In genomic region chr6:30238178-30238795, GRCh38 we compare ENCODE assay signal across 9 cellular contexts. TPM values are rescaled to one million over a fixed set of nuclear protein-coding genes. Genes with fewer than 3 reads are reported as not detected.
DNase-seq lines count a peak whose midpoint lies in the region; ATAC-seq, FAIRE-seq and TF ChIP-seq lines count a peak whose summit lies in the region.
"Had no signal": no experiment of that assay in that cellular context is flagged by ENCODE, and none has a peak within 500 bp of the region (broad histone marks: within the 10 kb centered on the region; RNA-seq: fewer than 3 reads in every experiment).

No MANE protein-coding gene starts in this region.

- TF ChIP-seq EP300 in HepG2 (IDR thresholded peaks at IDR 0.05; ENCODE audit: low read depth in 2 of 2, low read length in 2 of 2) (no peak), HepG2 (CRISPR knock-in tag; IDR thresholded peaks at IDR 0.05; ENCODE audit: borderline replicate concordance) (no peak)

- H3K4me1 Mint-ChIP-seq in CD8-positive, alpha-beta memory T cell = no peaks in the 10 kb centered on the region
- H3K4me1 Mint-ChIP-seq in endothelial cell (ENCODE audit: unreplicated experiment) = no peaks in the 10 kb centered on the region

- POLR2A ChIA-PET in CD8-positive, alpha-beta memory T cell (lab: Charles Lee) = interaction anchor here (0.6 kb wide), 1 partner anchor 439 kb away, joined by 4 read pairs; no protein-coding TSS in a partner anchor
- POLR2A ChIA-PET in HepG2 (lab: Yijun Ruan, JAX) = interaction anchor here (1.0 to 1.2 kb wide), 3 partner anchors 21 to 159 kb away, joined by 3 read pairs; partner anchors contain the start of gene TRIM26

- CTCF ChIA-PET in CD8-positive, alpha-beta memory T cell (lab: Charles Lee) = interaction anchor here (0.7 to 2.9 kb wide), 7 partner anchors 11 to 175 kb away, joined by 3 to 15 read pairs (median 4); partner anchors contain the start of gene TRIM39
- CTCF ChIA-PET in HepG2 (lab: Yijun Ruan, JAX; ENCODE audit: low intra/inter-chr PET ratio, low total read pairs) = interaction anchor here (2.1 kb wide), 1 partner anchor 158 kb away, joined by 15 read pairs; no protein-coding TSS in a partner anchor

- in situ Hi-C loops in GM23248 (cut with MboI) = no loop called here
- in situ Hi-C loops in HepG2 (cut with HindIII; ENCODE audit: extremely low pct_ligation_motif_present, low pct_unique_long_range_greater_than_20kb) = loop anchor here (5.0 kb wide), 1 partner anchor 159 kb away; no protein-coding TSS in a partner anchor

- no peak overlapping the region for H3K4me3 ChIP-seq in CD8-positive, alpha-beta memory T cell (ENCODE audit: low read length)
- H3K4me3 ChIP-seq in GM23248 (no peak overlapping the region), WI38 (ENCODE audit: low read depth, low read length) (no peak overlapping the region), HepG2 (replicated peaks in 1 of 3; ENCODE audit: insufficient read depth in 1 of 3, low read depth in 2 of 3, low read length in 3 of 3) (no peak overlapping the region)

- no peaks in the 10 kb centered on the region for H3K9me3 Mint-ChIP-seq in CD8-positive, alpha-beta memory T cell
- H3K9me3 Mint-ChIP-seq in endothelial cell (ENCODE audit: unreplicated experiment) = no peaks in the 10 kb centered on the region
- H3K9me3 Mint-ChIP-seq: dendritic cell treated with granulocyte-macrophage colony-stimulating factor and Interleukin-4, amounts not matched to agents 40 ng/mL and 50 ng/mL, for 4 days had no signal

- no peak overlapping the region for H2AFZ ChIP-seq in GM23248
- no peak overlapping the region for H2AFZ ChIP-seq in HepG2 (ENCODE audit: low read length)

- H3F3A ChIP-seq in GM23248 (ENCODE audit: insufficient read depth) = no peaks in the 10 kb centered on the region

- H4K20me1 ChIP-seq in GM23248 (ENCODE audit: insufficient read depth) (no peaks in the 10 kb centered on the region), HepG2 (ENCODE audit: insufficient read depth, low read length) (no peaks in the 10 kb centered on the region)

- H3K27me3 Mint-ChIP-seq in CD8-positive, alpha-beta memory T cell = peaks cover 5 to 33% of the 10 kb centered on the region in 2 donors
- no peaks in the 10 kb centered on the region for H3K27me3 Mint-ChIP-seq in endothelial cell (ENCODE audit: unreplicated experiment)

- H3K79me2 ChIP-seq in GM23248 (ENCODE audit: insufficient read depth) (no peaks in the 10 kb centered on the region), HepG2 (ENCODE audit: insufficient read depth, low read length) (no peaks in the 10 kb centered on the region)

- H3K4me1 ChIP-seq in CD8-positive, alpha-beta memory T cell (ENCODE audit: insufficient read depth, low read length) = no peaks in the 10 kb centered on the region
- H3K4me1 ChIP-seq in GM23248 (ENCODE audit: insufficient read depth) (no peaks in the 10 kb centered on the region), HepG2 (ENCODE audit: insufficient read depth, low read length) (no peaks in the 10 kb centered on the region)

- FAIRE-seq in HepG2 (lab: Jason Lieb, UNC) = peak; percentile 94

- H3K9me3 ChIP-seq in CD8-positive, alpha-beta memory T cell (ENCODE audit: low read length) = no peaks in the 10 kb centered on the region
- H3K9me3 ChIP-seq in GM23248 (ENCODE audit: low read depth) = no peaks in the 10 kb centered on the region
- H3K9me3 ChIP-seq in HepG2 (ENCODE audit: low read length) = no peaks in the 10 kb centered on the region

- no peaks in the 10 kb centered on the region for H3K36me3 ChIP-seq in CD8-positive, alpha-beta memory T cell (ENCODE audit: insufficient read depth, low read length)
- H3K36me3 ChIP-seq in GM23248 (ENCODE audit: low read depth) = no peaks in the 10 kb centered on the region
- H3K36me3 ChIP-seq in HepG2 (replicated peaks in 1 of 2; ENCODE audit: control insufficient read depth in 1 of 2, insufficient read depth in 2 of 2, low read length in 2 of 2) = no peaks in the 10 kb centered on the region

- WGBS in GM23248 (ENCODE audit: low coverage in 1 of 2, low lambda C conversion rate in 2 of 2, missing lambda C conversion rate in 2 of 2), 2 experiments = 32 to 42% methylated on average over 6 of the region's 6 CpGs
- WGBS in HepG2 (ENCODE audit: low lambda C conversion rate) = 5% methylated on average over 6 of the region's 6 CpGs

- intact Hi-C loops in HepG2 (cut with micrococcal nuclease; ENCODE audit: unreplicated experiment) = loop anchor here (1.0 to 10.0 kb wide), 3 partner anchors 87 to 159 kb away; partner anchors contain the start of gene TRIM39

- BruUV-seq in HepG2 (replicated peaks; lab: Mats Ljungman, UMichigan) = no TSS peak

- TF ChIP-seq CTCF in WI38 (IDR thresholded peaks at IDR 0.05; ENCODE audit: low read depth, low read length) (peak; percentile 37), HepG2 (CRISPR knock-in tag; IDR thresholded peaks at IDR 0.05) (peak; percentile 86), endothelial cell (IDR thresholded peaks at IDR 0.05; ENCODE audit: unreplicated experiment) (no peak)

- H3K9me2 ChIP-seq in GM23248 (ENCODE audit: insufficient read depth) = no peaks in the 10 kb centered on the region

- H3K36me3 Mint-ChIP-seq in CD8-positive, alpha-beta memory T cell = no peaks in the 10 kb centered on the region
- H3K36me3 Mint-ChIP-seq in endothelial cell (ENCODE audit: low read depth, unreplicated experiment) = no peaks in the 10 kb centered on the region

- H3K27ac ChIP-seq in CD8-positive, alpha-beta memory T cell (ENCODE audit: low read depth, low read length) = no peak overlapping the region
- H3K27ac ChIP-seq in GM23248 (no peak overlapping the region), HepG2 (ENCODE audit: extremely low read length, insufficient read depth, low read length) (no peak overlapping the region)

- H3K4me3 Mint-ChIP-seq in CD8-positive, alpha-beta memory T cell = no peak overlapping the region
- H3K4me3 Mint-ChIP-seq in endothelial cell (ENCODE audit: unreplicated experiment) = no peak overlapping the region
- H3K4me3 Mint-ChIP-seq: dendritic cell treated with granulocyte-macrophage colony-stimulating factor and Interleukin-4, amounts not matched to agents 40 ng/mL and 50 ng/mL, for 4 days had no signal

- no peaks in the 10 kb centered on the region for H3K27me3 ChIP-seq in CD8-positive, alpha-beta memory T cell (ENCODE audit: insufficient read depth, low read length, poor library complexity, severe bottlenecking)
- H3K27me3 ChIP-seq in GM23248 (replicated peaks; ENCODE audit: insufficient read depth) (peaks cover 5% of the 10 kb centered on the region; the same call in 1 of the 2 replicates), HepG2 (ENCODE audit: control insufficient read depth in 1 of 2, insufficient read depth in 2 of 2, low read length in 2 of 2) (peaks cover 1 to 19% of the 10 kb centered on the region in 2 experiments)

- peak in 3 of 5 donors; percentile 25 to 56 (median 34) for DNase-seq in CD8-positive, alpha-beta memory T cell
- DNase-seq in GM23248 (peak; percentile 42), HepG2 (ENCODE audit: low spot score) (peak; percentile 60), endothelial cell (ENCODE audit: low spot score) (no peak), mucosa of gallbladder (ENCODE audit: low spot score) (no peak), NCI-H1417 treated with DMSO at 0.1 percent for 48 hours (lab: John Stamatoyannopoulos, UW) (no peak)

- H3K4me2 ChIP-seq in GM23248 (ENCODE audit: unreplicated experiment) = no peak overlapping the region
- H3K4me2 ChIP-seq in HepG2 (ENCODE audit: low read depth, low read length) = no peak overlapping the region

- H3K9ac ChIP-seq in GM23248 (no peak overlapping the region), HepG2 (ENCODE audit: insufficient read depth, low read depth, low read length) (no peak overlapping the region)

- peak; percentile 77 for TF ChIP-seq RAD21 in HepG2 (CRISPR knock-in tag; IDR thresholded peaks at IDR 0.05)

- ATAC-seq in HepG2 = peak; percentile 93
- no peak for ATAC-seq in HG03469 (IDR thresholded peaks at IDR 0.05; ENCODE audit: unreplicated experiment)

- TF ChIP-seq POLR2A in HepG2 (IDR thresholded peaks at IDR 0.05; ENCODE audit: insufficient read depth in 1 of 2, low read depth in 2 of 2, low read length in 2 of 2) = no peak

- H3K27ac Mint-ChIP-seq in CD8-positive, alpha-beta memory T cell = peak overlapping the region in 1 of 8 donors; percentile 85
- no peak overlapping the region for H3K27ac Mint-ChIP-seq in endothelial cell (ENCODE audit: unreplicated experiment)
- H3K27ac Mint-ChIP-seq: dendritic cell treated with granulocyte-macrophage colony-stimulating factor and Interleukin-4, amounts not matched to agents 40 ng/mL and 50 ng/mL, for 4 days had no signal

TF ChIP-seq in HepG2, 621 proteins besides CTCF, POLR2A, EP300 and RAD21 (continues in another document):
- TF ChIP-seq KLF6 (CRISPR knock-in tag; IDR thresholded peaks at IDR 0.05) (no peak), MED1 (CRISPR knock-in tag; IDR thresholded peaks at IDR 0.05) (no peak)

RNA-seq across cellular contexts. Expression of gene TRIM26, which starts 25.1 kb away (rescaled TPM):
- total RNA-seq in CD8-positive, alpha-beta memory T cell = 100 to 1,000 TPM in 1 of 2 experiments, 10 to 100 TPM in 1; 94.6 to 102 TPM
- 52.9 TPM for polyA plus RNA-seq in CD8-positive, alpha-beta memory T cell
- total RNA-seq in GM23248 (2014; rRNA removed; shearing (Covaris generic)) = 25.0 and 30.7 TPM in 2 replicates
- polyA plus RNA-seq in GM23248 (2016; fragmentation: Nextera tagmentation; extraction: Ambion mirVana) (22.9 and 24.7 TPM in 2 replicates), HepG2 (2011; rRNA removed) (27.1 and 28.1 TPM in 2 replicates)
- total RNA-seq in HepG2 (2016; rRNA removed; fragmentation: Illumina TruSeq; extraction: Trizol) (38.7 and 46.2 TPM in 2 replicates), endothelial cell (ENCODE audit: unreplicated experiment) (27.1 TPM), mucosa of gallbladder (72.4 TPM)
- 9.6 and 10.3 TPM in 2 replicates for total RNA-seq in HepG2 (2016; cell fraction: cytosol; rRNA removed; fragmentation: Illumina TruSeq; extraction: Trizol; ENCODE audit: low read depth)
- 37.1 and 41.8 TPM in 2 replicates for total RNA-seq in HepG2 (2016; cell fraction: insoluble cytoplasmic fraction; rRNA removed; fragmentation: Illumina TruSeq; extraction: Trizol)
- 26.1 and 27.6 TPM in 2 replicates for total RNA-seq in HepG2 (2016; cell fraction: membrane; rRNA removed; fragmentation: Illumina TruSeq; extraction: Trizol)
- 24.8 and 31.3 TPM in 2 replicates for total RNA-seq in HepG2 (2016; cell fraction: nucleus; rRNA removed; fragmentation: Illumina TruSeq; extraction: Trizol)
- 21.8 and 22.0 TPM in 2 replicates for polyA plus RNA-seq in HepG2 (2011; cell fraction: cytosol; rRNA removed)
- polyA plus RNA-seq in HepG2 (2011; cell fraction: nucleus; rRNA removed) = 35.8 and 38.4 TPM in 2 replicates
- polyA plus RNA-seq in HepG2 (2012) = 25.7 and 28.0 TPM in 2 replicates
- 4.6 and 5.3 TPM in 2 replicates for polyA plus RNA-seq in HepG2 (2016; cell fraction: cytosol; fragmentation: Illumina TruSeq; extraction: Trizol; ENCODE audit: low read depth)
- polyA plus RNA-seq in HepG2 (2016; cell fraction: insoluble cytoplasmic fraction; fragmentation: Illumina TruSeq; extraction: Trizol; ENCODE audit: low read depth) = 44.5 and 52.1 TPM in 2 replicates
- 13.3 and 13.6 TPM in 2 replicates for polyA plus RNA-seq in HepG2 (2016; cell fraction: membrane; fragmentation: Illumina TruSeq; extraction: Trizol; ENCODE audit: low read depth)
- polyA plus RNA-seq in HepG2 (2016; cell fraction: nucleus; fragmentation: Illumina TruSeq; extraction: Trizol; ENCODE audit: insufficient read depth, low read depth) = 60.9 and 65.2 TPM in 2 replicates
- polyA minus RNA-seq in HepG2 (2011; rRNA and poly(A)+ RNA removed; ENCODE audit: low replicate concordance) = 37.4 and 51.8 TPM in 2 replicates
- polyA minus RNA-seq in HepG2 (2011; cell fraction: cytosol; rRNA and poly(A)+ RNA removed) = 14.8 and 19.4 TPM in 2 replicates
- 23.9 and 26.0 TPM in 2 replicates for polyA minus RNA-seq in HepG2 (2011; cell fraction: nucleus; rRNA and poly(A)+ RNA removed)

Comparison
In these comparisons a context has a peak if more than half of its experiments do, and no peak if none do; other contexts are left out.
1. DNase-seq: peak in CD8-positive, alpha-beta memory T cell (3 of 5), GM23248 (single experiment) and HepG2 (single experiment); none in endothelial cell (single experiment), mucosa of gallbladder (single experiment) and NCI-H1417 treated with DMSO at 0.1 percent for 48 hours (single experiment).